In the genomic region with DNA sequence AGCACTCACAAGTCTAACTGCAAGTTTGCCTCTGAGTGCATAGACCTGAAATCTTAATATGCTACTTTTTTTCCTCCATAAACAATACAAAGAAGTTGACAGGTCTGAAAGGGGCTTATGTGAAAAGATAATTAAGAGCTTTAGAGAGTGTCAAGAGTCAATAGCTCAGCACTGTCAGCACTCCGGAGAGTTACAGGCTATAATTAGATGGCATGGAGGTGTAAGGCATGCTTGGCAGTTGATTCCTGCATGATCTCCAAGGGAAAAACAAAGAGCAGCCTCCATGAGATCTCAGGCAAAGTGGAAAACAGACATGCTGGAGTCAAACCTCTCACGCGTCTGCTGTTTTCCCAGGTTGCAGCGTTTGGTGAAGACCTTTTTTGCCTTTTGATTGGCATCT, we compare ENCODE assay signal across 1 cellular context.
TF ChIP-seq lines count a peak whose summit lies in the region.

No MANE protein-coding gene starts in this region.

TF ChIP-seq in H1, 55 proteins besides CTCF, POLR2A, EP300 and RAD21 (continued from another document):
- TF ChIP-seq, protein P1, sequence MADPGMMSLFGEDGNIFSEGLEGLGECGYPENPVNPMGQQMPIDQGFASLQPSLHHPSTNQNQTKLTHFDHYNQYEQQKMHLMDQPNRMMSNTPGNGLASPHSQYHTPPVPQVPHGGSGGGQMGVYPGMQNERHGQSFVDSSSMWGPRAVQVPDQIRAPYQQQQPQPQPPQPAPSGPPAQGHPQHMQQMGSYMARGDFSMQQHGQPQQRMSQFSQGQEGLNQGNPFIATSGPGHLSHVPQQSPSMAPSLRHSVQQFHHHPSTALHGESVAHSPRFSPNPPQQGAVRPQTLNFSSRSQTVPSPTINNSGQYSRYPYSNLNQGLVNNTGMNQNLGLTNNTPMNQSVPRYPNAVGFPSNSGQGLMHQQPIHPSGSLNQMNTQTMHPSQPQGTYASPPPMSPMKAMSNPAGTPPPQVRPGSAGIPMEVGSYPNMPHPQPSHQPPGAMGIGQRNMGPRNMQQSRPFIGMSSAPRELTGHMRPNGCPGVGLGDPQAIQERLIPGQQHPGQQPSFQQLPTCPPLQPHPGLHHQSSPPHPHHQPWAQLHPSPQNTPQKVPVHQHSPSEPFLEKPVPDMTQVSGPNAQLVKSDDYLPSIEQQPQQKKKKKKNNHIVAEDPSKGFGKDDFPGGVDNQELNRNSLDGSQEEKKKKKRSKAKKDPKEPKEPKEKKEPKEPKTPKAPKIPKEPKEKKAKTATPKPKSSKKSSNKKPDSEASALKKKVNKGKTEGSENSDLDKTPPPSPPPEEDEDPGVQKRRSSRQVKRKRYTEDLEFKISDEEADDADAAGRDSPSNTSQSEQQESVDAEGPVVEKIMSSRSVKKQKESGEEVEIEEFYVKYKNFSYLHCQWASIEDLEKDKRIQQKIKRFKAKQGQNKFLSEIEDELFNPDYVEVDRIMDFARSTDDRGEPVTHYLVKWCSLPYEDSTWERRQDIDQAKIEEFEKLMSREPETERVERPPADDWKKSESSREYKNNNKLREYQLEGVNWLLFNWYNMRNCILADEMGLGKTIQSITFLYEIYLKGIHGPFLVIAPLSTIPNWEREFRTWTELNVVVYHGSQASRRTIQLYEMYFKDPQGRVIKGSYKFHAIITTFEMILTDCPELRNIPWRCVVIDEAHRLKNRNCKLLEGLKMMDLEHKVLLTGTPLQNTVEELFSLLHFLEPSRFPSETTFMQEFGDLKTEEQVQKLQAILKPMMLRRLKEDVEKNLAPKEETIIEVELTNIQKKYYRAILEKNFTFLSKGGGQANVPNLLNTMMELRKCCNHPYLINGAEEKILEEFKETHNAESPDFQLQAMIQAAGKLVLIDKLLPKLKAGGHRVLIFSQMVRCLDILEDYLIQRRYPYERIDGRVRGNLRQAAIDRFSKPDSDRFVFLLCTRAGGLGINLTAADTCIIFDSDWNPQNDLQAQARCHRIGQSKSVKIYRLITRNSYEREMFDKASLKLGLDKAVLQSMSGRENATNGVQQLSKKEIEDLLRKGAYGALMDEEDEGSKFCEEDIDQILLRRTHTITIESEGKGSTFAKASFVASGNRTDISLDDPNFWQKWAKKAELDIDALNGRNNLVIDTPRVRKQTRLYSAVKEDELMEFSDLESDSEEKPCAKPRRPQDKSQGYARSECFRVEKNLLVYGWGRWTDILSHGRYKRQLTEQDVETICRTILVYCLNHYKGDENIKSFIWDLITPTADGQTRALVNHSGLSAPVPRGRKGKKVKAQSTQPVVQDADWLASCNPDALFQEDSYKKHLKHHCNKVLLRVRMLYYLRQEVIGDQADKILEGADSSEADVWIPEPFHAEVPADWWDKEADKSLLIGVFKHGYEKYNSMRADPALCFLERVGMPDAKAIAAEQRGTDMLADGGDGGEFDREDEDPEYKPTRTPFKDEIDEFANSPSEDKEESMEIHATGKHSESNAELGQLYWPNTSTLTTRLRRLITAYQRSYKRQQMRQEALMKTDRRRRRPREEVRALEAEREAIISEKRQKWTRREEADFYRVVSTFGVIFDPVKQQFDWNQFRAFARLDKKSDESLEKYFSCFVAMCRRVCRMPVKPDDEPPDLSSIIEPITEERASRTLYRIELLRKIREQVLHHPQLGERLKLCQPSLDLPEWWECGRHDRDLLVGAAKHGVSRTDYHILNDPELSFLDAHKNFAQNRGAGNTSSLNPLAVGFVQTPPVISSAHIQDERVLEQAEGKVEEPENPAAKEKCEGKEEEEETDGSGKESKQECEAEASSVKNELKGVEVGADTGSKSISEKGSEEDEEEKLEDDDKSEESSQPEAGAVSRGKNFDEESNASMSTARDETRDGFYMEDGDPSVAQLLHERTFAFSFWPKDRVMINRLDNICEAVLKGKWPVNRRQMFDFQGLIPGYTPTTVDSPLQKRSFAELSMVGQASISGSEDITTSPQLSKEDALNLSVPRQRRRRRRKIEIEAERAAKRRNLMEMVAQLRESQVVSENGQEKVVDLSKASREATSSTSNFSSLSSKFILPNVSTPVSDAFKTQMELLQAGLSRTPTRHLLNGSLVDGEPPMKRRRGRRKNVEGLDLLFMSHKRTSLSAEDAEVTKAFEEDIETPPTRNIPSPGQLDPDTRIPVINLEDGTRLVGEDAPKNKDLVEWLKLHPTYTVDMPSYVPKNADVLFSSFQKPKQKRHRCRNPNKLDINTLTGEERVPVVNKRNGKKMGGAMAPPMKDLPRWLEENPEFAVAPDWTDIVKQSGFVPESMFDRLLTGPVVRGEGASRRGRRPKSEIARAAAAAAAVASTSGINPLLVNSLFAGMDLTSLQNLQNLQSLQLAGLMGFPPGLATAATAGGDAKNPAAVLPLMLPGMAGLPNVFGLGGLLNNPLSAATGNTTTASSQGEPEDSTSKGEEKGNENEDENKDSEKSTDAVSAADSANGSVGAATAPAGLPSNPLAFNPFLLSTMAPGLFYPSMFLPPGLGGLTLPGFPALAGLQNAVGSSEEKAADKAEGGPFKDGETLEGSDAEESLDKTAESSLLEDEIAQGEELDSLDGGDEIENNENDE (IDR thresholded peaks at IDR 0.05; ENCODE audit: insufficient replicate concordance, low read length), result no peak
- no peak for TF ChIP-seq SIRT6 (IDR thresholded peaks at IDR 0.05; ENCODE audit: low read length)
- no peak for TF ChIP-seq PHF8 (conservative IDR thresholded peaks at IDR 0.05; ENCODE audit: low read depth, low read length)
- TF ChIP-seq, protein P2, sequence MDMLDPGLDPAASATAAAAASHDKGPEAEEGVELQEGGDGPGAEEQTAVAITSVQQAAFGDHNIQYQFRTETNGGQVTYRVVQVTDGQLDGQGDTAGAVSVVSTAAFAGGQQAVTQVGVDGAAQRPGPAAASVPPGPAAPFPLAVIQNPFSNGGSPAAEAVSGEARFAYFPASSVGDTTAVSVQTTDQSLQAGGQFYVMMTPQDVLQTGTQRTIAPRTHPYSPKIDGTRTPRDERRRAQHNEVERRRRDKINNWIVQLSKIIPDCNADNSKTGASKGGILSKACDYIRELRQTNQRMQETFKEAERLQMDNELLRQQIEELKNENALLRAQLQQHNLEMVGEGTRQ (IDR thresholded peaks at IDR 0.05; ENCODE audit: low read length), result no peak
- no peak for TF ChIP-seq BRCA1 (IDR thresholded peaks at IDR 0.05; ENCODE audit: low read depth, low read length)
- no peak for TF ChIP-seq YY1 (IDR thresholded peaks at IDR 0.05; ENCODE audit: low read depth, low read length)
- no peak for TF ChIP-seq JUND (IDR thresholded peaks at IDR 0.05; ENCODE audit: low read length)
- no peak for TF ChIP-seq RNF2 (IDR thresholded peaks at IDR 0.05; ENCODE audit: borderline replicate concordance, low read depth, low read length, missing control alignments, poor library complexity, severe bottlenecking)
- TF ChIP-seq MAFK (IDR thresholded peaks at IDR 0.05; ENCODE audit: low read depth, low read length), result no peak
